In the genomic region with DNA sequence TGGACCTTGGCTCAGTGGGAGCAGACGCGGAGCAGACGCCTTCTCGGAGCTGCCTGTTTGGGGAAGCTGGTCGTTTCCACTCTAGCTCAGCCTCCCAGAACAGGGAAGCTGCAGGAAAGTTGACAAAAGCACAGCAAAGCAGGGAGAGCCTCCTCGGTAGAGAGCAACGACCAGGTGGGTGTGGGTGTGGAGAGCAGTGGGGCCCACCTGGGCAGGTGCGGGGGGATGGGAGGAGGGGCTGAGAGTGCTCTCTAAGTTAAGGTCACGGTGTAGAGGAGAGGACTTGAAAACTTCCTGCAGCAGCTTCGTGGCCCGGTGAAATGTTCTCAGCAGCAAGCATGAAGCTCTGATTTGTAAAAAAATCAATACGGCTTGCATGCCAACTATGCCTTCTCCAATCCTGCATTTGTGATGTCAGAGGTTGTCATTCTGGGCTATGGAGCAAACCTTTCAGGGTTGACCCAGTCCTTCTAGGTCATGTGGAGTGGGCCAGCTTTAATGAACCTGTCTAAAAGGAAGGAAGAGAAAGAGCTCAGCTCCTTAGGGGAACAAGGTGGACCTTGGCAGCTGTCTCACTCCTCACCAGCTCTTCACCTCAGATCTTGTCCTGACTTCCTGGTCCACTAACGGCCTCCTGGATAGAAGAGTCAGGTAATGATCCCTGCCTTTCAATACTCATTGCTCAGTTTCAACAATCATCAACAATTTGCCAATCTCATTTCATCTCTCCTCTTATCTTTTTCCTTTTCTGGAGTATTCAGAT, we compare ENCODE assay signal across 11 cellular contexts.
DNase-seq lines count a peak whose midpoint lies in the region; ATAC-seq and TF ChIP-seq lines count a peak whose summit lies in the region.
"Had no signal": no experiment of that assay in that cellular context is flagged by ENCODE, and none has a peak within 500 bp of the region (broad histone marks: within the 10 kb centered on the region; RNA-seq: fewer than 3 reads in every experiment).

No MANE protein-coding gene starts in this region.

- ATAC-seq in GM21515 (IDR thresholded peaks at IDR 0.05; ENCODE audit: unreplicated experiment) (peak; percentile 26), left lung (peak; percentile 58), HG03097 (IDR thresholded peaks at IDR 0.05; ENCODE audit: low FRiP score, unreplicated experiment) (no peak)

- H3K27me3 ChIP-seq in CD8-positive, alpha-beta memory T cell (ENCODE audit: insufficient read depth, low read length, poor library complexity, severe bottlenecking): no peaks in the 10 kb centered on the region
- H3K27me3 ChIP-seq in left lung: no peaks in the 10 kb centered on the region
- H3K27me3 ChIP-seq in trophoblast cell (ENCODE audit: insufficient read depth, low read length): no peaks in the 10 kb centered on the region
- no peaks in the 10 kb centered on the region for H3K27me3 ChIP-seq in ovary
- H3K27me3 ChIP-seq: cardiac muscle cell had no signal

- no peaks in the 10 kb centered on the region for H3K36me3 ChIP-seq in CD8-positive, alpha-beta memory T cell (ENCODE audit: insufficient read depth, low read length)
- no peaks in the 10 kb centered on the region for H3K36me3 ChIP-seq in left lung
- no peaks in the 10 kb centered on the region for H3K36me3 ChIP-seq in trophoblast cell (ENCODE audit: control insufficient read depth in 1 of 2, insufficient read depth in 2 of 2, low read length in 2 of 2)
- H3K36me3 ChIP-seq in ovary: no peaks in the 10 kb centered on the region
- H3K36me3 ChIP-seq: cardiac muscle cell had no signal

- H3K4me3 Mint-ChIP-seq in CD8-positive, alpha-beta memory T cell: peak overlapping the region; percentile 69 to 94 (median 87)
- H3K4me3 Mint-ChIP-seq in T-helper 2 cell treated with Interferon-gamma antibody and Interleukin-4, amounts not matched to agents 5 μg/mL and 100 μg/mL, for 36 hours: peak overlapping the region; percentile 93

- no peak overlapping the region for H3K23ac ChIP-seq in trophoblast cell (ENCODE audit: low read length)

- TF ChIP-seq CTCF in left lung (IDR thresholded peaks at IDR 0.05) (no peak), ovary (IDR thresholded peaks at IDR 0.05) (no peak)

- H3K79me1 ChIP-seq in trophoblast cell (ENCODE audit: low read length): no peaks in the 10 kb centered on the region

- H2AK5ac ChIP-seq in trophoblast cell (ENCODE audit: low read length): no peak overlapping the region

- peak overlapping the region; percentile 51 to 94 (median 86) for H3K27ac Mint-ChIP-seq in CD8-positive, alpha-beta memory T cell
- H3K27ac Mint-ChIP-seq in T-helper 2 cell treated with Interferon-gamma antibody and Interleukin-4, amounts not matched to agents 5 μg/mL and 100 μg/mL, for 36 hours: peak overlapping the region; percentile 93

- no peak overlapping the region for H4K12ac ChIP-seq in trophoblast cell (ENCODE audit: low read depth, low read length)

- H3K4me2 ChIP-seq in trophoblast cell (ENCODE audit: low read length): no peak overlapping the region

- intact Hi-C loops in left lung (cut with DNase I) (no loop called here), ovary (cut with DNase I) (no loop called here)

- no peak overlapping the region for H4K91ac ChIP-seq in trophoblast cell (ENCODE audit: low read depth, low read length)

- H2BK12ac ChIP-seq in trophoblast cell (ENCODE audit: low read length): no peak overlapping the region

- TF ChIP-seq POLR2A in ovary (IDR thresholded peaks at IDR 0.05): no peak

- POLR2A ChIA-PET in CD8-positive, alpha-beta memory T cell (lab: Charles Lee): interaction anchor here (0.7 to 4.1 kb wide), 10 partner anchors 11 to 210 kb away, joined by 3 to 41 read pairs (median 6); partner anchors contain the start of gene UBL3

- no peaks in the 10 kb centered on the region for H3K9me3 ChIP-seq in CD8-positive, alpha-beta memory T cell (ENCODE audit: low read length)
- H3K9me3 ChIP-seq in left lung (no peaks in the 10 kb centered on the region), trophoblast cell (ENCODE audit: insufficient read depth, low read depth, low read length) (no peaks in the 10 kb centered on the region), ovary (no peaks in the 10 kb centered on the region)

- H3K4me3 ChIP-seq in CD8-positive, alpha-beta memory T cell (ENCODE audit: low read length): peak overlapping the region; percentile 66
- no peak overlapping the region for H3K4me3 ChIP-seq in left lung
- no peak overlapping the region for H3K4me3 ChIP-seq in trophoblast cell (ENCODE audit: low read depth, low read length)
- no peak overlapping the region for H3K4me3 ChIP-seq in ovary
- H3K4me3 ChIP-seq: cardiac muscle cell had no signal

- no peak for TF ChIP-seq EP300 in ovary (IDR thresholded peaks at IDR 0.05)

- H3K18ac ChIP-seq in trophoblast cell (ENCODE audit: low read length): no peak overlapping the region

- H3K36me3 Mint-ChIP-seq in CD8-positive, alpha-beta memory T cell: peaks cover 0 to 6% (median 0%) of the 10 kb centered on the region in 3 donors
- H3K36me3 Mint-ChIP-seq in T-helper 2 cell treated with Interferon-gamma antibody and Interleukin-4, amounts not matched to agents 5 μg/mL and 100 μg/mL, for 36 hours (ENCODE audit: low read depth): peaks cover 3% of the 10 kb centered on the region

- H3K27ac ChIP-seq in CD8-positive, alpha-beta memory T cell (ENCODE audit: low read depth, low read length): no peak overlapping the region
- H3K27ac ChIP-seq in left lung (peak overlapping the region in 1 of 2 donors; percentile 46), trophoblast cell (ENCODE audit: low read depth, low read length) (no peak overlapping the region), ovary (no peak overlapping the region)
- H3K27ac ChIP-seq: cardiac muscle cell had no signal

- H3K4me1 Mint-ChIP-seq in CD8-positive, alpha-beta memory T cell: peaks cover 45 to 73% (median 73%) of the 10 kb centered on the region in 3 donors
- H3K4me1 Mint-ChIP-seq in T-helper 2 cell treated with Interferon-gamma antibody and Interleukin-4, amounts not matched to agents 5 μg/mL and 100 μg/mL, for 36 hours (ENCODE audit: low read depth): peaks cover 59% of the 10 kb centered on the region

- H3K27me3 Mint-ChIP-seq in CD8-positive, alpha-beta memory T cell: no peaks in the 10 kb centered on the region
- H3K27me3 Mint-ChIP-seq in T-helper 2 cell treated with Interferon-gamma antibody and Interleukin-4, amounts not matched to agents 5 μg/mL and 100 μg/mL, for 36 hours (ENCODE audit: low read depth): peaks cover 4% of the 10 kb centered on the region

- H3K9ac ChIP-seq in trophoblast cell (ENCODE audit: low read length): no peak overlapping the region

- H2AFZ ChIP-seq in trophoblast cell (ENCODE audit: insufficient read depth, low read length, poor library complexity): no peak overlapping the region

- H2BK120ac ChIP-seq in trophoblast cell (ENCODE audit: insufficient read depth, low read length, poor library complexity): no peak overlapping the region

- no peak overlapping the region for H2BK5ac ChIP-seq in trophoblast cell (ENCODE audit: low read depth, low read length, poor library complexity)

- no peaks in the 10 kb centered on the region for H3K9me3 Mint-ChIP-seq in CD8-positive, alpha-beta memory T cell
- H3K9me3 Mint-ChIP-seq in T-helper 2 cell treated with Interferon-gamma antibody and Interleukin-4, amounts not matched to agents 5 μg/mL and 100 μg/mL, for 36 hours: no peaks in the 10 kb centered on the region

- peaks cover 46% of the 10 kb centered on the region for H3K4me1 ChIP-seq in CD8-positive, alpha-beta memory T cell (ENCODE audit: insufficient read depth, low read length)
- H3K4me1 ChIP-seq in left lung (peaks cover 0 to 17% of the 10 kb centered on the region in 2 donors), trophoblast cell (ENCODE audit: control insufficient read depth in 1 of 2, insufficient read depth in 2 of 2, low read length in 2 of 2) (no peaks in the 10 kb centered on the region), ovary (ENCODE audit: insufficient read depth) (no peaks in the 10 kb centered on the region)

- no CpG with 5 or more reads among the region's 13 CpGs for WGBS in trophoblast cell (ENCODE audit: extremely low coverage, insufficient coverage, insufficient read length)
- 33 to 42% (median 42%) methylated on average over 13 of the region's 13 CpGs for WGBS in ovary, 3 donors

- DNase-seq in CD8-positive, alpha-beta memory T cell: peak in 1 of 5 donors; percentile 21
- no peak for DNase-seq in T-helper 2 cell treated with Interferon-gamma antibody and Interleukin-4, amounts not matched to agents 5 μg/mL and 100 μg/mL, for 36 hours (ENCODE audit: low spot score)
- DNase-seq in left lung: no peak
- DNase-seq in NCI-H187 (lab: John Stamatoyannopoulos, UW): no peak
- DNase-seq in trophoblast cell: no peak
- DNase-seq in ovary: no peak
- DNase-seq: NCI-H2029 treated with DMSO at 0.1 percent for 48 hours, T1000 had no signal

- H4K8ac ChIP-seq in trophoblast cell (ENCODE audit: low read depth, low read length): no peak overlapping the region

- H3K79me2 ChIP-seq in trophoblast cell (ENCODE audit: control insufficient read depth, insufficient read depth, low read length, poor library complexity): no peaks in the 10 kb centered on the region

- CTCF ChIA-PET in CD8-positive, alpha-beta memory T cell (lab: Charles Lee): interaction anchor here (1.0 to 9.5 kb wide), 25 partner anchors 8 to 428 kb away, joined by 3 to 136 read pairs (median 5); partner anchors contain the start of gene UBL3

- no peak overlapping the region for H3K4ac ChIP-seq in trophoblast cell (ENCODE audit: low read depth, low read length)

- H3K14ac ChIP-seq in trophoblast cell (ENCODE audit: low read length): no peak overlapping the region
